ENCODE assay signal across 8 cellular contexts in the genomic region with DNA sequence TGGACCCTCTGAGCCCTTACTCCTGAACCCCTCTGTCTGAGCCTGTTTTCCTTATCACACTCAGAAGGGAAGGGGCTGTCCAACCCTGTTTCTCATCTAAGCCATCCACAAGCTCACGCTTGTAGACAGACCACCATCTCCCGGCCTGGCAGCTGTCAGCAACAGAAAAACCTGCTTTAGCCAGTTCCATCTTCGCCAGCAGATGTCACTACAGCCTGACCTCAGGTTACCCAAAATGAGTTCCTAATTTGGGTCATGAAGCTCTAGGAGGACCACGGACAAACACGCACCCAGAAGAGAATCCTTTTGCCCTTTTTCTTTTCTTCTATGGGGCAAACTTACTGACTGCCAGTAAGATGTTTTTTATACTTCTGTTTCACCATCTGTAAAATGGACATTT.
DNase-seq lines count a peak whose midpoint lies in the region; TF ChIP-seq lines count a peak whose summit lies in the region.

No MANE protein-coding gene starts in this region.

- no peaks in the 10 kb centered on the region for H3K4me1 ChIP-seq in tibial artery

- H3K9me3 ChIP-seq in AG04450 (ENCODE audit: control insufficient read depth, insufficient read depth, low read length) (no peaks in the 10 kb centered on the region), tibial artery (no peaks in the 10 kb centered on the region)

- H3K27ac ChIP-seq in AG04450 (ENCODE audit: low read depth, low read length) (no peak overlapping the region), tibial artery (no peak overlapping the region)

- WGBS in lower leg skin, 2 donors: 57 to 67% methylated on average over 5 of the region's 5 CpGs

- no peak overlapping the region for H3K4me3 ChIP-seq in AG04450 (ENCODE audit: low read depth, low read length)
- H3K4me3 ChIP-seq in GM12875 (ENCODE audit: low read depth, low read length): no peak overlapping the region
- H3K4me3 ChIP-seq in fibroblast of the aortic adventitia (ENCODE audit: low read depth, low read length): no peak overlapping the region
- no peak overlapping the region for H3K4me3 ChIP-seq in lower leg skin (ENCODE audit: low read depth, poor library complexity, severe bottlenecking)
- no peak overlapping the region for H3K4me3 ChIP-seq in tibial artery

- DNase-seq in AG04450 (ENCODE audit: low read depth, low spot score) (no peak), SK-N-DZ (ENCODE audit: low spot score) (peak; percentile 50), fibroblast of the aortic adventitia (ENCODE audit: low read depth) (peak; percentile 50), superior temporal gyrus (ENCODE audit: extremely low spot score) (peak; percentile 56), lower leg skin (ENCODE audit: low spot score in 2 of 2) (no peak), tibial artery (no peak), amniotic stem cell (lab: John Stamatoyannopoulos, UW) (no peak)

- no peak for TF ChIP-seq POLR2A in lower leg skin (IDR thresholded peaks at IDR 0.05)

- TF ChIP-seq CTCF in AG04450 (IDR thresholded peaks at IDR 0.05; ENCODE audit: low read depth, low read length) (peak; percentile 33), GM12875 (IDR thresholded peaks at IDR 0.05; ENCODE audit: borderline replicate concordance, insufficient read depth, low read depth, low read length) (peak; percentile 56; the same call in 1 of the 2 replicates), fibroblast of the aortic adventitia (IDR thresholded peaks at IDR 0.05; ENCODE audit: insufficient read depth, low read length) (peak; percentile 41), lower leg skin (IDR thresholded peaks at IDR 0.05) (no peak), tibial artery (IDR thresholded peaks at IDR 0.05) (peak in 1 of 2 experiments; percentile 15)

- peaks cover 2% of the 10 kb centered on the region for H3K27me3 ChIP-seq in AG04450 (ENCODE audit: control insufficient read depth, insufficient read depth, low read length)
- no peaks in the 10 kb centered on the region for H3K27me3 ChIP-seq in tibial artery

- POLR2A ChIA-PET in AG04450 (lab: Yijun Ruan, JAX): no interaction called here

- H3K36me3 ChIP-seq in tibial artery: no peaks in the 10 kb centered on the region

- intact Hi-C loops in lower leg skin (cut with DNase I; ENCODE audit: low total_unique reads): no loop called here
- intact Hi-C loops in tibial artery (cut with DNase I; ENCODE audit: low total_unique reads): no loop called here

- CTCF ChIA-PET in AG04450 (lab: Charles Lee): interaction anchor here (0.6 to 1.3 kb wide), 3 partner anchors 452 to 623 kb away, joined by 3 to 5 read pairs (median 3); no protein-coding TSS in a partner anchor

Comparison
In these comparisons a context has a peak if more than half of its experiments do, and no peak if none do; other contexts are left out.
1. DNase-seq: peak in SK-N-DZ (single experiment), fibroblast of the aortic adventitia (single experiment) and superior temporal gyrus (single experiment); none in AG04450 (single experiment), lower leg skin (0 of 2), tibial artery (0 of 2) and amniotic stem cell (single experiment).
2. CTCF ChIP-seq: peak in AG04450 (single experiment), GM12875 (single experiment) and fibroblast of the aortic adventitia (single experiment); none in lower leg skin (0 of 3).